Comparison of ENCODE assay signal across 11 cellular contexts in genomic region chr4:134141728-134142127, GRCh38. TPM values are rescaled to one million over a fixed set of nuclear protein-coding genes. Genes with fewer than 3 reads are reported as not detected.
"Had no signal": no experiment of that assay in that cellular context is flagged by ENCODE, and none has a peak within 500 bp of the region (broad histone marks: within the 10 kb centered on the region; RNA-seq: fewer than 3 reads in every experiment).

No MANE protein-coding gene starts in this region.

- H3K36me3 ChIP-seq: HAP-1 had no signal

- H3K4me3 ChIP-seq: GM23248, HAP-1, K562 had no signal

- H3K27ac ChIP-seq: GM23248, HL-60 had no signal

- FAIRE-seq: HepG2, K562 had no signal

- H3K9ac ChIP-seq: GM23248 had no signal

- H2AFZ ChIP-seq: GM23248 had no signal

- DNase-seq: GM23248, GOT3, H7, IMR-90, KG1 had no signal

- ATAC-seq: HCT116, HepG2, K562 had no signal

RNA-seq across cellular contexts. Expression of gene PABPC4L, which starts 59.9 kb away (rescaled TPM):
- total RNA-seq: HepG2, HT1080 had no signal
- polyA plus RNA-seq: HepG2 had no signal
